1 cellular context compared by ENCODE assay signal in the genomic region with DNA sequence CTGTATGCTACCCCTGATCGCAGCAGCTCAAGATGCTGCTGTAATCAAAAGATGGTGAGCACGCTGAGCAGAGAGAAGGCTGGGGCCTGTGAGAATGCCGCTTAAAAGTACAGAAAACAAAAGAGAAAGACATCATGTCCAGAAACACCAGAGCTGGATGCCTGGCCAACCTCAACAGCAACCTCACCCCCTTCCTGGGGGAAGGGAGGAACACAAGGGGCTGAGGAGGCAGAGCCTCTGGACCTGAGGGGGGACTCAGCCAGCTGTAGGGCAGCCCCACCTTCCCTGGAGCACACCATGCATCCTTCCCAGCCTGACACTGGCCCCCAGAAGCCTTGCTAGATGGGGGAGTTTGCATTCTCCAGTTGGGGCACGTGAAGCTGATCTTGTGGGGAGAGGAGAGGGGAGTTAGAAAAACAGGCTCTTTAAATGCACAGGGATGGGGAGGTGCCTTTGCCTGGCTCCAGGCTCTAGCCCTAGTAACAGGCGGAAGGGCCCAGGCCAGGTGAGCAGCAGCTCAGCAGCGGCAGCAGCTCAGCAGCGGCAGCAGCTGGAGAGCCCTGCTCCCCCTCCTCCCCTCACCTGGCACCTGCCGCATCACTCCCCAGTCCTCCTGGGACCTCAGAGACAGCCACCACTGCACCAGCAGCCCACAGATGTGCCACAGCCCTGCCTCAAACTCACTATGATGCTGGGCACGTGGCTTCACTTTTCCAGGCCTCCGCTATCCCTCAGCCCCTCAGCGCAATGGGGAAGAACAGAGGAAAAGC.
TF ChIP-seq lines count a peak whose summit lies in the region.

No MANE protein-coding gene starts in this region.

TF ChIP-seq in SK-N-SH, 30 proteins besides CTCF, POLR2A, EP300 and RAD21 (continued from another document):
- TF ChIP-seq, protein P1, sequence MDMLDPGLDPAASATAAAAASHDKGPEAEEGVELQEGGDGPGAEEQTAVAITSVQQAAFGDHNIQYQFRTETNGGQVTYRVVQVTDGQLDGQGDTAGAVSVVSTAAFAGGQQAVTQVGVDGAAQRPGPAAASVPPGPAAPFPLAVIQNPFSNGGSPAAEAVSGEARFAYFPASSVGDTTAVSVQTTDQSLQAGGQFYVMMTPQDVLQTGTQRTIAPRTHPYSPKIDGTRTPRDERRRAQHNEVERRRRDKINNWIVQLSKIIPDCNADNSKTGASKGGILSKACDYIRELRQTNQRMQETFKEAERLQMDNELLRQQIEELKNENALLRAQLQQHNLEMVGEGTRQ (IDR thresholded peaks at IDR 0.05; ENCODE audit: borderline replicate concordance, low read depth, low read length) = no peak
